Comparison of ENCODE assay signal across 2 cellular contexts in the genomic region with DNA sequence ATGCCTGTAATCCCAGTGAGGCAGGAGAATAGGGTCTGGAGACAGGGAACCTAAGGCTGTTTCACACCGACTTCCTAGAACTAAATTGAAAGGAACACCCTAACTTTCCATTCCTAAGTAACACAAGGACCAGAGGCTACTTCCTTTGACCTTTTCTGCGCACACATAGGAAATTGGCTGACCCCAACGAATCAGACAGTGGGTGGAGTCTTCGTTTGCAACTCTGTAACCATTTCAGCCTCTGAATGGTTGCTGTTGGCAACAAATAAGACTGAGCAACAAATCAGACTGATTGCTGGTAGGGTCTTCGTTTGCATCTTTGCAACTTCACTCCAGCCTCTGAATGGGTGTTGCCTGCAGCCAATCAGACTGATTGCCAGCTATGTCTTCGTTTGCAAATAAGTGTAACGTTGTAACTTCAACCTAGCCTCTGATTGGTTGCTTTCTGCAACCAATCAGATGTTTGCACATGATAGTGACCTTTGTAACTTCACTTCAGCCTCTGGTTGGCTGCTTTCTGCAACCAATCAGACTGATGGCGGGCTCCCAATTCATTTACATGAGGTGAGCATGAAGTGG.
TF ChIP-seq lines count a peak whose summit lies in the region.

No MANE protein-coding gene starts in this region.

TF ChIP-seq in GM23338, 12 proteins besides CTCF, POLR2A, EP300 and RAD21:
- TF ChIP-seq REST (IDR thresholded peaks at IDR 0.05; ENCODE audit: unreplicated experiment), result no peak
- no peak for TF ChIP-seq EZH2phosphoT487 (IDR thresholded peaks at IDR 0.05; ENCODE audit: unreplicated experiment)
- TF ChIP-seq NANOG (IDR thresholded peaks at IDR 0.05; ENCODE audit: borderline replicate concordance), result no peak
- no peak for TF ChIP-seq ZNF114 (CRISPR knock-in tag; IDR thresholded peaks at IDR 0.05)
- no peak for TF ChIP-seq STAT1 (IDR thresholded peaks at IDR 0.05; ENCODE audit: unreplicated experiment)
- no peak for TF ChIP-seq POLR2AphosphoS5 (IDR thresholded peaks at IDR 0.05; ENCODE audit: low read depth)
- no peak for TF ChIP-seq EZH2 (IDR thresholded peaks at IDR 0.05; ENCODE audit: low read depth, unreplicated experiment)
- TF ChIP-seq, protein P1, sequence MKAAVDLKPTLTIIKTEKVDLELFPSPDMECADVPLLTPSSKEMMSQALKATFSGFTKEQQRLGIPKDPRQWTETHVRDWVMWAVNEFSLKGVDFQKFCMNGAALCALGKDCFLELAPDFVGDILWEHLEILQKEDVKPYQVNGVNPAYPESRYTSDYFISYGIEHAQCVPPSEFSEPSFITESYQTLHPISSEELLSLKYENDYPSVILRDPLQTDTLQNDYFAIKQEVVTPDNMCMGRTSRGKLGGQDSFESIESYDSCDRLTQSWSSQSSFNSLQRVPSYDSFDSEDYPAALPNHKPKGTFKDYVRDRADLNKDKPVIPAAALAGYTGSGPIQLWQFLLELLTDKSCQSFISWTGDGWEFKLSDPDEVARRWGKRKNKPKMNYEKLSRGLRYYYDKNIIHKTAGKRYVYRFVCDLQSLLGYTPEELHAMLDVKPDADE (IDR thresholded peaks at IDR 0.05), result no peak
- TF ChIP-seq JUNB (IDR thresholded peaks at IDR 0.05; ENCODE audit: unreplicated experiment), result no peak
- TF ChIP-seq ZNF331 (CRISPR knock-in tag; IDR thresholded peaks at IDR 0.05; ENCODE audit: low read depth), result no peak

TF ChIP-seq in H1, 55 proteins besides CTCF, POLR2A, EP300 and RAD21:
- TF ChIP-seq HDAC2 (IDR thresholded peaks at IDR 0.05; ENCODE audit: borderline replicate concordance in 1 of 2, low read depth in 2 of 2, low read length in 2 of 2), result no peak
- TF ChIP-seq PHF8 (conservative IDR thresholded peaks at IDR 0.05; ENCODE audit: low read depth, low read length), result no peak
- no peak for TF ChIP-seq JUN (IDR thresholded peaks at IDR 0.05; ENCODE audit: low read depth, low read length)
